Comparison of ENCODE assay signal across 11 cellular contexts in genomic region chr4:27666943-27667342, GRCh38.
DNase-seq lines count a peak whose midpoint lies in the region; ATAC-seq, FAIRE-seq and TF ChIP-seq lines count a peak whose summit lies in the region.
"Had no signal": no experiment of that assay in that cellular context is flagged by ENCODE, and none has a peak within 500 bp of the region (broad histone marks: within the 10 kb centered on the region; RNA-seq: fewer than 3 reads in every experiment).

No MANE protein-coding gene starts in this region.

- TF ChIP-seq EP300 in H1 (IDR thresholded peaks at IDR 0.05; ENCODE audit: borderline replicate concordance in 1 of 2, low read depth in 2 of 2, low read length in 2 of 2): no peak

- no peak overlapping the region for H2AFZ ChIP-seq in H1 (ENCODE audit: low read length)

- no peak overlapping the region for H3K56ac ChIP-seq in H1 (replicated peaks; ENCODE audit: insufficient read length, low read depth, low read length)

- no peak overlapping the region for H2BK15ac ChIP-seq in H1 (ENCODE audit: low read length)

- H3K23me2 ChIP-seq in H1 (ENCODE audit: low read depth, low read length): no peaks in the 10 kb centered on the region

- peak; percentile 46 to 63 for TF ChIP-seq RAD21 in H1 (IDR thresholded peaks at IDR 0.05 in 1 of 2, conservative IDR thresholded peaks at IDR 0.05 in 1 of 2; ENCODE audit: low read depth in 2 of 2, low read length in 2 of 2)

- no peaks in the 10 kb centered on the region for H3K79me1 ChIP-seq in H1 (ENCODE audit: low read depth, low read length)

- 78% methylated on average over 3 of the region's 3 CpGs; no CpG with 5 or more reads in 1 of the 2 experiments for WGBS in H1 (ENCODE audit: extremely low coverage in 1 of 2, insufficient coverage in 1 of 2, insufficient read length in 1 of 2, insufficient replicate concordance in 2 of 2, low coverage in 1 of 2, low lambda C conversion rate in 2 of 2, missing lambda C conversion rate in 1 of 2), 2 experiments

- no peak overlapping the region for H2AK5ac ChIP-seq in H1 (ENCODE audit: low read depth, low read length)

- H3K4me2 ChIP-seq in H1 (ENCODE audit: insufficient read depth in 1 of 2, low read depth in 2 of 2, low read length in 2 of 2): no peak overlapping the region

- CTCF ChIA-PET in H1 (lab: Charles Lee; ENCODE audit: partially characterized antibody): interaction anchor here (0.9 to 1.1 kb wide), 3 partner anchors 18 to 41 kb away, joined by 3 to 4 read pairs (median 3); no protein-coding TSS in a partner anchor

- peaks cover 18% of the 10 kb centered on the region for H3K4me1 Mint-ChIP-seq in type B pancreatic cell (ENCODE audit: unreplicated experiment)

- no peak overlapping the region for H2BK12ac ChIP-seq in H1 (ENCODE audit: low read depth, low read length)

- no peaks in the 10 kb centered on the region for H3K27me3 Mint-ChIP-seq in type B pancreatic cell

- no peak overlapping the region for H4K8ac ChIP-seq in H1 (ENCODE audit: extremely low read depth, insufficient read depth, low read length)

- H3K27ac ChIP-seq in H1 (ENCODE audit: low read depth, low read length): no peak overlapping the region
- H3K27ac ChIP-seq: cardiac muscle cell had no signal

- no peak overlapping the region for H3K4ac ChIP-seq in H1 (replicated peaks; ENCODE audit: insufficient read length, low read depth, low read length)

- H3K79me2 ChIP-seq in H1 (ENCODE audit: control insufficient read depth in 1 of 2, insufficient read depth in 2 of 2, low read length in 2 of 2): no peaks in the 10 kb centered on the region

- peaks cover 5% of the 10 kb centered on the region for H3K9me3 Mint-ChIP-seq in type B pancreatic cell

- H2BK5ac ChIP-seq in H1 (ENCODE audit: low read depth, low read length): no peak overlapping the region

- DNase-seq in NCI-H748 (lab: John Stamatoyannopoulos, UW; ENCODE audit: unreplicated experiment) (peak; percentile 10), NCI-H748 treated with DMSO at 0.1 percent for 48 hours (lab: John Stamatoyannopoulos, UW) (no peak), NCI-H82 treated with DMSO at 0.1 percent for 48 hours (lab: John Stamatoyannopoulos, UW; ENCODE audit: unreplicated experiment) (peak; percentile 33), H1 (ENCODE audit: low read depth in 1 of 2, low spot score in 2 of 2) (no peak), type B pancreatic cell (ENCODE audit: extremely low spot score, unreplicated experiment) (no peak), mucosa of gallbladder (ENCODE audit: low spot score) (no peak), LoVo (ENCODE audit: low spot score) (no peak), Right ventricle myocardium inferior (ENCODE audit: missing footprints) (no peak)
- DNase-seq: activated T-cell treated with anti-CD3 and anti-CD28 coated beads for 4 hours, NCI-H2081 treated with DMSO at 0.1 percent for 48 hours had no signal

- ATAC-seq in Right ventricle myocardium inferior: no peak

- H3K23ac ChIP-seq in H1 (ENCODE audit: insufficient read length): no peak overlapping the region

- no peak overlapping the region for H3K27ac Mint-ChIP-seq in type B pancreatic cell

- H3K36me3 Mint-ChIP-seq in type B pancreatic cell: no peaks in the 10 kb centered on the region

- TF ChIP-seq POLR2A in H1 (IDR thresholded peaks at IDR 0.05; ENCODE audit: control extremely low read depth in 1 of 2, low read depth in 2 of 2, low read length in 2 of 2): no peak

- no peak overlapping the region for H3K9ac ChIP-seq in H1 (replicated peaks in 1 of 4; ENCODE audit: extremely low read depth in 1 of 4, low read depth in 3 of 4, low read length in 3 of 4)

- H2BK20ac ChIP-seq in H1 (ENCODE audit: low read length): no peak overlapping the region

- POLR2A ChIA-PET in H1 (lab: Charles Lee; ENCODE audit: partially characterized antibody): no interaction called here

- no peak overlapping the region for H3K4me3 ChIP-seq in H1 (ENCODE audit: extremely low read depth in 1 of 4, insufficient read depth in 2 of 4, low read depth in 3 of 4, low read length in 4 of 4)
- H3K4me3 ChIP-seq: cardiac muscle cell had no signal

- no peak overlapping the region for H3K14ac ChIP-seq in H1 (ENCODE audit: insufficient read length)

- H2BK120ac ChIP-seq in H1 (replicated peaks; ENCODE audit: low read depth, low read length): no peak overlapping the region

- H4K91ac ChIP-seq in H1 (replicated peaks; ENCODE audit: insufficient read length, low read length): no peak overlapping the region

- peaks cover 0 to 4% (median 1%) of the 10 kb centered on the region in 4 experiments; a peak in 2 of 7 replicates for H3K4me1 ChIP-seq in H1 (replicated peaks in 1 of 4; ENCODE audit: control insufficient read depth in 3 of 4, insufficient read depth in 4 of 4, low read length in 3 of 4)

- no peak overlapping the region for H3K4me3 Mint-ChIP-seq in type B pancreatic cell

- no peaks in the 10 kb centered on the region for H3K36me3 ChIP-seq in H1 (ENCODE audit: control insufficient read depth in 2 of 4, insufficient read depth in 4 of 4, low read length in 3 of 4)
- H3K36me3 ChIP-seq: cardiac muscle cell had no signal

- TF ChIP-seq CTCF in H1 (IDR thresholded peaks at IDR 0.05; ENCODE audit: control extremely low read depth in 1 of 3, insufficient read depth in 1 of 3, low read depth in 1 of 3, low read length in 3 of 3) (peak in 2 of 3 experiments; percentile 37 to 45; a peak in 2 of 4 replicates), type B pancreatic cell (conservative IDR thresholded peaks at IDR 0.05) (peak; percentile 50)

- H4K5ac ChIP-seq in H1 (ENCODE audit: insufficient read length, low read depth, low read length): no peak overlapping the region

- no peak overlapping the region for H3K18ac ChIP-seq in H1 (ENCODE audit: extremely low read depth, low read length)

- intact Hi-C loops in Right ventricle myocardium inferior (cut with DNase I): no loop called here

- FAIRE-seq in H1 (lab: Jason Lieb, UNC): peak; percentile 58

- no peaks in the 10 kb centered on the region for H3K27me3 ChIP-seq in H1 (replicated peaks in 1 of 4; ENCODE audit: control insufficient read depth in 3 of 4, extremely low read depth in 1 of 4, insufficient read depth in 3 of 4, low read length in 3 of 4)
- H3K27me3 ChIP-seq: cardiac muscle cell had no signal

- H3K9me3 ChIP-seq in H1 (ENCODE audit: insufficient read depth in 2 of 2, low read depth in 1 of 2, low read length in 1 of 2): no peaks in the 10 kb centered on the region

- H4K20me1 ChIP-seq in H1 (replicated peaks in 1 of 2; ENCODE audit: control insufficient read depth in 1 of 2, insufficient read depth in 2 of 2, low read length in 2 of 2): no peaks in the 10 kb centered on the region

TF ChIP-seq in H1, 55 proteins besides CTCF, POLR2A, EP300 and RAD21:
- TF ChIP-seq CREB1 (IDR thresholded peaks at IDR 0.05) (no peak), SIN3A (conservative IDR thresholded peaks at IDR 0.05 in 1 of 2, IDR thresholded peaks at IDR 0.05 in 1 of 2; ENCODE audit: low read depth in 1 of 2, low read length in 2 of 2) (no peak), SIRT6 (IDR thresholded peaks at IDR 0.05; ENCODE audit: low read length) (no peak), GABPA (IDR thresholded peaks at IDR 0.05; ENCODE audit: borderline replicate concordance, insufficient read depth, low read length) (no peak), SP4 (IDR thresholded peaks at IDR 0.05; ENCODE audit: low read length) (no peak), SIX5 (IDR thresholded peaks at IDR 0.05; ENCODE audit: low read depth, low read length) (no peak), BCL11A (IDR thresholded peaks at IDR 0.05; ENCODE audit: low read depth in 2 of 2, low read length in 2 of 2) (no peak), CTBP2 (IDR thresholded peaks at IDR 0.05; ENCODE audit: borderline replicate concordance, insufficient read depth, insufficient read length, low read length) (no peak), RFX5 (IDR thresholded peaks at IDR 0.05; ENCODE audit: borderline replicate concordance, low read depth, low read length) (no peak)

Comparison
In these comparisons a context has a peak if more than half of its experiments do, and no peak if none do; other contexts are left out.
1. DNase-seq: peak in NCI-H748 (single experiment) and NCI-H82 treated with DMSO at 0.1 percent for 48 hours (single experiment); none in NCI-H748 treated with DMSO at 0.1 percent for 48 hours (single experiment), H1 (0 of 2), type B pancreatic cell (single experiment), mucosa of gallbladder (single experiment), LoVo (single experiment) and Right ventricle myocardium inferior (single experiment).